ENCODE assay signal across 1 cellular context in the genomic region with DNA sequence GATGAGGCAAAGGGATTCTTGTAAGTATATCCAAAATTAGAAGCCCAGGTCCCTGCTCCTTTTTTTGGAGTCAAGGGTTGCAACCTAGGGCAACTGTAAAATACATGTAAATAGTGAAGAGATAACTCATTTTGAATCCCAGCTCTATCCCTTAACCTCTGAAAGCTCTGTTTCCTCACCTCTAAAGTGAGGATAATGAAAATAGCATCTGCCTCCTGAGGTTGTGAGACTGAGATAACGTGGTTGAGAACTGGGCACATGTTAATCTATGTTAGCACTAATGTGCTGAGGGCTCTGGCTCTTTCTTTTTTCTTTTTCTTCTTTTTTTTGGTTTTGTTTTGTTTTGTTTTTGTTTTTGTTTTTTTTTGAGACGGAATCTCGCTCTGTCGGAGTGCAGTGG.
TF ChIP-seq lines count a peak whose summit lies in the region.

No MANE protein-coding gene starts in this region.

TF ChIP-seq in GM12878, 131 proteins besides CTCF, POLR2A, EP300 and RAD21:
- TF ChIP-seq IKZF1 (conservative IDR thresholded peaks at IDR 0.05) (no peak), ATF7 (IDR thresholded peaks at IDR 0.05; ENCODE audit: low read depth) (no peak), SMAD5 (IDR thresholded peaks at IDR 0.05; ENCODE audit: low read depth) (no peak), ZNF384 (IDR thresholded peaks at IDR 0.05; ENCODE audit: borderline replicate concordance, low read depth, low read length) (no peak), BACH1 (IDR thresholded peaks at IDR 0.05; ENCODE audit: borderline replicate concordance) (no peak)
